In the genomic region with DNA sequence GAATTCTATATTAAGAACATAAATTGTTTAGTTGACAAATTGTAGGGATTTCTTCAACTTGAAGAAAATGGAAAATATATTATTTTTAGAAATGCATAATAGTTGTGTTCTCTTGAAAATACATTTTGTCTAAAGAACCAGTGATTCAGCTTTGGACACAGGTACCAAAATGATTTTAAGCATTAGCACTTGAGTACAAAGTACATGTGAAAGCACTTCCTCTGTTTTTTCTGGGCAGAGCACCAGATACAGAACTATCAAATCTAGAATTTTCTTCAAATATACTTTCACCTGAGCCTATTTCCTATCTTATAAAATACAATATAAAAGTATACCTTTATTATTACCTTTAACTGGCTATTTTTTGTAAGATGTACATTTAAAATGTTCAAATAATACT, we compare ENCODE assay signal across 2 cellular contexts.
TF ChIP-seq lines count a peak whose summit lies in the region.

No MANE protein-coding gene starts in this region.

TF ChIP-seq in HepG2, 621 proteins besides CTCF, POLR2A, EP300 and RAD21 (continued from another document):
- TF ChIP-seq NFAT5 (CRISPR knock-in tag; IDR thresholded peaks at IDR 0.05) = no peak
- TF ChIP-seq ZNF687 (CRISPR knock-in tag; IDR thresholded peaks at IDR 0.05) = no peak
- TF ChIP-seq CENPX (CRISPR knock-in tag; IDR thresholded peaks at IDR 0.05) = no peak
- no peak for TF ChIP-seq NFE2L2 (IDR thresholded peaks at IDR 0.05; ENCODE audit: low read length)
- TF ChIP-seq ZSCAN30 (CRISPR knock-in tag; IDR thresholded peaks at IDR 0.05) = no peak
- no peak for TF ChIP-seq ELF1 (CRISPR knock-in tag; IDR thresholded peaks at IDR 0.05)
TF ChIP-seq in HepG2: peak in this region for 0.

TF ChIP-seq in neural cell, 6 proteins besides CTCF, POLR2A, EP300 and RAD21 (continued from another document):
- TF ChIP-seq REST (IDR thresholded peaks at IDR 0.05; ENCODE audit: borderline replicate concordance) = no peak
- TF ChIP-seq MXI1 (conservative IDR thresholded peaks at IDR 0.05; ENCODE audit: poor library complexity, severe bottlenecking) = no peak
- TF ChIP-seq POLR2AphosphoS5 (IDR thresholded peaks at IDR 0.05) = no peak
- TF ChIP-seq EZH2 (IDR thresholded peaks at IDR 0.05; ENCODE audit: borderline replicate concordance, insufficient read depth, low read length, poor library complexity, severe bottlenecking) = no peak
TF ChIP-seq in neural cell: peak in this region for 0.
